ENCODE assay signal across 1 cellular context in genomic region chr3:64489361-64490044, GRCh38.
TF ChIP-seq lines count a peak whose summit lies in the region.

No MANE protein-coding gene starts in this region.

TF ChIP-seq in SK-N-SH, 30 proteins besides CTCF, POLR2A, EP300 and RAD21 (continued from another document):
- TF ChIP-seq, protein P1, sequence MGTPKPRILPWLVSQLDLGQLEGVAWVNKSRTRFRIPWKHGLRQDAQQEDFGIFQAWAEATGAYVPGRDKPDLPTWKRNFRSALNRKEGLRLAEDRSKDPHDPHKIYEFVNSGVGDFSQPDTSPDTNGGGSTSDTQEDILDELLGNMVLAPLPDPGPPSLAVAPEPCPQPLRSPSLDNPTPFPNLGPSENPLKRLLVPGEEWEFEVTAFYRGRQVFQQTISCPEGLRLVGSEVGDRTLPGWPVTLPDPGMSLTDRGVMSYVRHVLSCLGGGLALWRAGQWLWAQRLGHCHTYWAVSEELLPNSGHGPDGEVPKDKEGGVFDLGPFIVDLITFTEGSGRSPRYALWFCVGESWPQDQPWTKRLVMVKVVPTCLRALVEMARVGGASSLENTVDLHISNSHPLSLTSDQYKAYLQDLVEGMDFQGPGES (IDR thresholded peaks at IDR 0.05; ENCODE audit: low read depth, low read length): no peak
- TF ChIP-seq, protein P2, sequence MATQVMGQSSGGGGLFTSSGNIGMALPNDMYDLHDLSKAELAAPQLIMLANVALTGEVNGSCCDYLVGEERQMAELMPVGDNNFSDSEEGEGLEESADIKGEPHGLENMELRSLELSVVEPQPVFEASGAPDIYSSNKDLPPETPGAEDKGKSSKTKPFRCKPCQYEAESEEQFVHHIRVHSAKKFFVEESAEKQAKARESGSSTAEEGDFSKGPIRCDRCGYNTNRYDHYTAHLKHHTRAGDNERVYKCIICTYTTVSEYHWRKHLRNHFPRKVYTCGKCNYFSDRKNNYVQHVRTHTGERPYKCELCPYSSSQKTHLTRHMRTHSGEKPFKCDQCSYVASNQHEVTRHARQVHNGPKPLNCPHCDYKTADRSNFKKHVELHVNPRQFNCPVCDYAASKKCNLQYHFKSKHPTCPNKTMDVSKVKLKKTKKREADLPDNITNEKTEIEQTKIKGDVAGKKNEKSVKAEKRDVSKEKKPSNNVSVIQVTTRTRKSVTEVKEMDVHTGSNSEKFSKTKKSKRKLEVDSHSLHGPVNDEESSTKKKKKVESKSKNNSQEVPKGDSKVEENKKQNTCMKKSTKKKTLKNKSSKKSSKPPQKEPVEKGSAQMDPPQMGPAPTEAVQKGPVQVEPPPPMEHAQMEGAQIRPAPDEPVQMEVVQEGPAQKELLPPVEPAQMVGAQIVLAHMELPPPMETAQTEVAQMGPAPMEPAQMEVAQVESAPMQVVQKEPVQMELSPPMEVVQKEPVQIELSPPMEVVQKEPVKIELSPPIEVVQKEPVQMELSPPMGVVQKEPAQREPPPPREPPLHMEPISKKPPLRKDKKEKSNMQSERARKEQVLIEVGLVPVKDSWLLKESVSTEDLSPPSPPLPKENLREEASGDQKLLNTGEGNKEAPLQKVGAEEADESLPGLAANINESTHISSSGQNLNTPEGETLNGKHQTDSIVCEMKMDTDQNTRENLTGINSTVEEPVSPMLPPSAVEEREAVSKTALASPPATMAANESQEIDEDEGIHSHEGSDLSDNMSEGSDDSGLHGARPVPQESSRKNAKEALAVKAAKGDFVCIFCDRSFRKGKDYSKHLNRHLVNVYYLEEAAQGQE (IDR thresholded peaks at IDR 0.05; ENCODE audit: low read depth, low read length): no peak
- TF ChIP-seq, protein P3, sequence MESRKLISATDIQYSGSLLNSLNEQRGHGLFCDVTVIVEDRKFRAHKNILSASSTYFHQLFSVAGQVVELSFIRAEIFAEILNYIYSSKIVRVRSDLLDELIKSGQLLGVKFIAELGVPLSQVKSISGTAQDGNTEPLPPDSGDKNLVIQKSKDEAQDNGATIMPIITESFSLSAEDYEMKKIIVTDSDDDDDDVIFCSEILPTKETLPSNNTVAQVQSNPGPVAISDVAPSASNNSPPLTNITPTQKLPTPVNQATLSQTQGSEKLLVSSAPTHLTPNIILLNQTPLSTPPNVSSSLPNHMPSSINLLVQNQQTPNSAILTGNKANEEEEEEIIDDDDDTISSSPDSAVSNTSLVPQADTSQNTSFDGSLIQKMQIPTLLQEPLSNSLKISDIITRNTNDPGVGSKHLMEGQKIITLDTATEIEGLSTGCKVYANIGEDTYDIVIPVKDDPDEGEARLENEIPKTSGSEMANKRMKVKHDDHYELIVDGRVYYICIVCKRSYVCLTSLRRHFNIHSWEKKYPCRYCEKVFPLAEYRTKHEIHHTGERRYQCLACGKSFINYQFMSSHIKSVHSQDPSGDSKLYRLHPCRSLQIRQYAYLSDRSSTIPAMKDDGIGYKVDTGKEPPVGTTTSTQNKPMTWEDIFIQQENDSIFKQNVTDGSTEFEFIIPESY (IDR thresholded peaks at IDR 0.05; ENCODE audit: borderline replicate concordance, low read depth): no peak
TF ChIP-seq in SK-N-SH: peak in this region for 0.
